In the genomic region with DNA sequence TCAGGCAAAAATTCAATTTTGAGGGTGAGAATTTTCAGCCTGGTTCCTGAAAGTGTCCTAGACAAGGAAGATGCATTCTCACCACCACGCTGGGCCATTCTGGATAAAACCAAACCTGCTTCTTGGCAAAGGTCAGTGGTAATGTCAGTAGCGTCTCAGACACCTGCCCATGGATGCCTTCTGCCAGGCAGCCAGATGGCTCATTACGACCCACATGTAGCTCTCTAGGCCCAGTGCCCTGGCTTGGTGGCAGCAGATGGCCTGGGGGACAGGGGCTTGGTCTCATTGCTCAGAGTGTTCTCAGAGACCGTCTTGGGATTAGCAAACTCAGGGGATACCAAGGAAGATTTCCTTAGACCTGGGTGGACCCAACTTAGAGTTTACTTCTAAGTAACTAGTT, we compare ENCODE assay signal across 12 cellular contexts.
DNase-seq lines count a peak whose midpoint lies in the region; ATAC-seq and TF ChIP-seq lines count a peak whose summit lies in the region.
"Had no signal": no experiment of that assay in that cellular context is flagged by ENCODE, and none has a peak within 500 bp of the region (broad histone marks: within the 10 kb centered on the region; RNA-seq: fewer than 3 reads in every experiment).

No MANE protein-coding gene starts in this region.

- H3K27me3 ChIP-seq in RWPE2 (ENCODE audit: insufficient read depth, poor library complexity, severe bottlenecking): no peaks in the 10 kb centered on the region
- H3K27me3 ChIP-seq in tibial artery: no peaks in the 10 kb centered on the region
- H3K27me3 ChIP-seq in H9 (ENCODE audit: insufficient read depth, low read length): no peaks in the 10 kb centered on the region; the same call in 1 of the 2 replicates
- H3K27me3 ChIP-seq: cardiac muscle cell had no signal

- H2BK5ac ChIP-seq in H9 (ENCODE audit: insufficient read length, low read length): no peak overlapping the region

- no peaks in the 10 kb centered on the region for H3K27me3 Mint-ChIP-seq in activated naive CD4-positive, alpha-beta T cell treated with anti-CD3 and anti-CD28 coated beads, Interleukin-2, amount 10 ng/mL, durations not matched to agents 7 days and 5 days
- H3K27me3 Mint-ChIP-seq in immature natural killer cell (ENCODE audit: low read depth in 3 of 3) (peaks cover 21 to 34% (median 25%) of the 10 kb centered on the region in 3 donors), H9 (ENCODE audit: low read depth) (peaks cover 30% of the 10 kb centered on the region)

- no peak overlapping the region for H2BK15ac ChIP-seq in H9 (ENCODE audit: low read depth, low read length)

- intact Hi-C loops in tibial artery (cut with DNase I; ENCODE audit: low total_unique reads): no loop called here

- CTCF ChIA-PET in activated naive CD4-positive, alpha-beta T cell treated with anti-CD3 and anti-CD28 coated beads, Interleukin-2, amount 10 ng/mL, durations not matched to agents 7 days and 5 days (lab: Charles Lee): interaction anchor here (1.8 kb wide), 1 partner anchor 41 kb away, joined by 7 read pairs; no protein-coding TSS in a partner anchor

- H4K20me1 ChIP-seq in H9 (ENCODE audit: control insufficient read depth, insufficient read depth, insufficient read length): no peaks in the 10 kb centered on the region

- H3K9me3 Mint-ChIP-seq in activated naive CD4-positive, alpha-beta T cell treated with anti-CD3 and anti-CD28 coated beads, Interleukin-2, amount 10 ng/mL, durations not matched to agents 7 days and 5 days: no peaks in the 10 kb centered on the region
- no peaks in the 10 kb centered on the region for H3K9me3 Mint-ChIP-seq in immature natural killer cell
- H3K9me3 Mint-ChIP-seq in H9: no peaks in the 10 kb centered on the region
- H3K9me3 Mint-ChIP-seq: activated T-cell treated with anti-CD3 and anti-CD28 coated beads, Interleukin-2, amount 50 U/mL, for 4 hours had no signal

- H3T11ph ChIP-seq in H9 (ENCODE audit: low read length): no peak overlapping the region

- no peak overlapping the region for H3K4me3 Mint-ChIP-seq in activated naive CD4-positive, alpha-beta T cell treated with anti-CD3 and anti-CD28 coated beads, Interleukin-2, amount 10 ng/mL, durations not matched to agents 7 days and 5 days
- H3K4me3 Mint-ChIP-seq in immature natural killer cell: peak overlapping the region in 2 of 5 donors; percentile 8 to 30
- no peak overlapping the region for H3K4me3 Mint-ChIP-seq in H9
- H3K4me3 Mint-ChIP-seq: activated T-cell treated with anti-CD3 and anti-CD28 coated beads, Interleukin-2, amount 50 U/mL, for 4 hours had no signal

- H3K9me3 ChIP-seq in RWPE2 (ENCODE audit: severe bottlenecking) (no peaks in the 10 kb centered on the region), tibial artery (no peaks in the 10 kb centered on the region), H9 (ENCODE audit: control insufficient read depth, low read depth, low read length) (no peaks in the 10 kb centered on the region)

- no peaks in the 10 kb centered on the region for H3K79me1 ChIP-seq in H9 (ENCODE audit: insufficient read depth, low read depth, low read length, poor library complexity, severe bottlenecking)

- no CpG with 5 or more reads among the region's 4 CpGs for WGBS in H9 (ENCODE audit: extremely low coverage, insufficient read length, low lambda C conversion rate)

- no peaks in the 10 kb centered on the region for H3K79me2 ChIP-seq in H9 (ENCODE audit: insufficient read depth, low read length)

- no peak overlapping the region for H3K4ac ChIP-seq in H9 (ENCODE audit: low read depth, low read length)

- no peak overlapping the region for H2BK20ac ChIP-seq in H9 (ENCODE audit: low read depth, low read length, poor library complexity, severe bottlenecking)

- H3K27ac ChIP-seq in RWPE2 (ENCODE audit: poor library complexity, severe bottlenecking) (peak overlapping the region; percentile 96), tibial artery (peak overlapping the region; percentile 84 to 94), H9 (ENCODE audit: insufficient read length, low read depth, low read length) (no peak overlapping the region)
- H3K27ac ChIP-seq: cardiac muscle cell had no signal

- peaks cover 40% of the 10 kb centered on the region for H3K4me1 ChIP-seq in RWPE2 (ENCODE audit: insufficient read depth, poor library complexity, severe bottlenecking)
- H3K4me1 ChIP-seq in tibial artery: peaks cover 0 to 50% (median 46%) of the 10 kb centered on the region in 4 donors
- H3K4me1 ChIP-seq in H9 (ENCODE audit: insufficient read depth, low read length): peaks cover 7% of the 10 kb centered on the region; the same call in 1 of the 2 replicates

- H3K4me2 ChIP-seq in H9 (ENCODE audit: insufficient read depth, insufficient read length, low read length): no peak overlapping the region

- H3K14ac ChIP-seq in H9 (ENCODE audit: insufficient read depth, low read length): no peak overlapping the region

- no peak overlapping the region for H2AK5ac ChIP-seq in H9 (ENCODE audit: insufficient read length, low read length)

- H2BK12ac ChIP-seq in H9 (ENCODE audit: insufficient read length, low read depth, low read length): no peak overlapping the region

- H3K4me3 ChIP-seq in RWPE2 (ENCODE audit: severe bottlenecking): no peak overlapping the region
- H3K4me3 ChIP-seq in tibial artery: no peak overlapping the region
- H3K4me3 ChIP-seq: cardiac muscle cell had no signal

- ATAC-seq in RWPE2 (ENCODE audit: low read depth): no peak
- ATAC-seq: activated T-cell treated with anti-CD3 and anti-CD28 coated beads, Interleukin-2, amount 50 U/mL, for 4 hours had no signal

- H3K9ac ChIP-seq in H9 (ENCODE audit: extremely low read depth, insufficient read length, low read length): no peak overlapping the region

- H3K18ac ChIP-seq in H9 (ENCODE audit: insufficient read length, low read depth, low read length): no peak overlapping the region

- peaks cover 3% of the 10 kb centered on the region for H3K23me2 ChIP-seq in H9 (ENCODE audit: insufficient read length, low read depth, low read length, poor library complexity, severe bottlenecking)

- no peak overlapping the region for H2AFZ ChIP-seq in H9 (ENCODE audit: low read length)

- DNase-seq in activated naive CD4-positive, alpha-beta T cell treated with anti-CD3 and anti-CD28 coated beads, Interleukin-2, amount 10 ng/mL, durations not matched to agents 7 days and 5 days: no peak
- no peak for DNase-seq in activated naive CD4-positive, alpha-beta T cell treated with Interleukin-2 at 50 U/mL for 16 hours
- DNase-seq in RWPE2 (ENCODE audit: low spot score) (no peak), immature natural killer cell (no peak), tibial artery (no peak), H9 (no peak), dermis blood vessel endothelial cell (no peak), anterior cingulate cortex (lab: John Stamatoyannopoulos, UW) (no peak)
- DNase-seq: activated T-cell treated with anti-CD3 and anti-CD28 coated beads, Interleukin-2, amount 50 U/mL, for 4 hours; NCI-H345; Right ventricle myocardium superior had no signal

- H2BK120ac ChIP-seq in H9 (ENCODE audit: low read depth, low read length, poor library complexity, severe bottlenecking): no peak overlapping the region

- no peak overlapping the region for H4K8ac ChIP-seq in H9 (replicated peaks; ENCODE audit: insufficient read length, low read depth, low read length)

- H3K4me1 Mint-ChIP-seq in activated naive CD4-positive, alpha-beta T cell treated with anti-CD3 and anti-CD28 coated beads, Interleukin-2, amount 10 ng/mL, durations not matched to agents 7 days and 5 days: peaks cover 68% of the 10 kb centered on the region
- peaks cover 60 to 67% of the 10 kb centered on the region in 2 donors for H3K4me1 Mint-ChIP-seq in immature natural killer cell
- peaks cover 34 to 44% of the 10 kb centered on the region in 2 experiments for H3K4me1 Mint-ChIP-seq in H9

- H3K56ac ChIP-seq in H9 (ENCODE audit: insufficient read length, low read depth, low read length): no peak overlapping the region

- H4K5ac ChIP-seq in H9 (ENCODE audit: insufficient read length, low read depth, low read length): no peak overlapping the region

- H4K91ac ChIP-seq in H9 (ENCODE audit: insufficient read length, low read depth, low read length): no peak overlapping the region

- H3K23ac ChIP-seq in H9 (ENCODE audit: insufficient read length, low read depth, low read length): no peak overlapping the region

- peak overlapping the region; percentile 73 for H3K27ac Mint-ChIP-seq in activated naive CD4-positive, alpha-beta T cell treated with anti-CD3 and anti-CD28 coated beads, Interleukin-2, amount 10 ng/mL, durations not matched to agents 7 days and 5 days
- peak overlapping the region; percentile 93 to 100 (median 99) for H3K27ac Mint-ChIP-seq in immature natural killer cell
- H3K27ac Mint-ChIP-seq in H9: no peak overlapping the region

- H3K36me3 ChIP-seq in RWPE2 (ENCODE audit: low read depth) (no peaks in the 10 kb centered on the region), tibial artery (no peaks in the 10 kb centered on the region)
- H3K36me3 ChIP-seq: cardiac muscle cell had no signal

- TF ChIP-seq CTCF in RWPE2 (IDR thresholded peaks at IDR 0.05; ENCODE audit: poor library complexity, severe bottlenecking) (no peak), tibial artery (IDR thresholded peaks at IDR 0.05) (no peak), H9 (conservative IDR thresholded peaks at IDR 0.05) (no peak)

- H3K36me3 Mint-ChIP-seq in activated naive CD4-positive, alpha-beta T cell treated with anti-CD3 and anti-CD28 coated beads, Interleukin-2, amount 10 ng/mL, durations not matched to agents 7 days and 5 days: peaks cover 10% of the 10 kb centered on the region
- H3K36me3 Mint-ChIP-seq in immature natural killer cell (no peaks in the 10 kb centered on the region), H9 (ENCODE audit: insufficient read depth in 1 of 3, low read depth in 3 of 3) (no peaks in the 10 kb centered on the region; a peak in 1 of 7 replicates)

Comparison
In these comparisons a context has a peak if more than half of its experiments do, and no peak if none do; other contexts are left out.
1. H3K27ac Mint-ChIP-seq: peak in activated naive CD4-positive, alpha-beta T cell treated with anti-CD3 and anti-CD28 coated beads, Interleukin-2, amount 10 ng/mL, durations not matched to agents 7 days and 5 days (single experiment) and immature natural killer cell (6 of 6); none in H9 (0 of 3).